ENCODE assay signal across 8 cellular contexts in genomic region chr20:3239026-3239866, GRCh38. TPM values are rescaled to one million over a fixed set of nuclear protein-coding genes. Genes with fewer than 3 reads are reported as not detected.
A peak's percentile ranks its signal among the peaks of the same experiment; 100 is the strongest.
DNase-seq lines count a peak whose midpoint lies in the region; ATAC-seq lines count a peak whose summit lies in the region.

TSS of gene SLC4A11 (minus strand) at chr20:3239190. CDS start at chr20:3239137, 53 bp downstream.

- H3K4me3 ChIP-seq in CD8-positive, alpha-beta memory T cell (ENCODE audit: low read length), result peak within 1 kb of the TSS; percentile 45

- peaks cover 0 to 3% (median 0%) of the 10 kb centered on the region in 3 donors for H3K36me3 Mint-ChIP-seq in CD8-positive, alpha-beta memory T cell
- no peaks in the 10 kb centered on the region for H3K36me3 Mint-ChIP-seq in naive B cell

- DNase-seq in CD8-positive, alpha-beta memory T cell, result peak in 3 of 5 donors; percentile 13 to 23 (median 17)
- DNase-seq in NCI-H2196 treated with DMSO at 0.1 percent for 48 hours (lab: John Stamatoyannopoulos, UW; ENCODE audit: unreplicated experiment) (peak; percentile 54), fibroblast of gingiva (ENCODE audit: low read depth) (peak; percentile 73), naive B cell (no peak), inferior parietal cortex (ENCODE audit: extremely low spot score) (no peak)
- DNase-seq in activated CD8-positive, alpha-beta memory T cell treated with anti-CD3 and anti-CD28 coated beads, Interleukin-2, amount 50 U/mL, for 4 hours, result peak; percentile 45

- H3K9me3 ChIP-seq in CD8-positive, alpha-beta memory T cell (ENCODE audit: low read length), result no peaks in the 10 kb centered on the region

- H3K27ac ChIP-seq in CD8-positive, alpha-beta memory T cell (ENCODE audit: low read depth, low read length), result no peak within 1 kb of the TSS

- peaks cover 12% of the 10 kb centered on the region for H3K4me1 ChIP-seq in CD8-positive, alpha-beta memory T cell (ENCODE audit: insufficient read depth, low read length)

- CTCF ChIA-PET in CD8-positive, alpha-beta memory T cell (lab: Charles Lee), result interaction anchor here (0.8 to 2.0 kb wide), 5 partner anchors 11 to 22 kb away, joined by 3 to 6 read pairs (median 5); no protein-coding TSS in a partner anchor

- peak; percentile 54 for ATAC-seq in GM21528 (IDR thresholded peaks at IDR 0.05; ENCODE audit: low FRiP score, unreplicated experiment)
- ATAC-seq in naive B cell (ENCODE audit: low read depth in 2 of 2), result peak; percentile 71 to 75
- no peak for ATAC-seq in HG02623 (IDR thresholded peaks at IDR 0.05; ENCODE audit: unreplicated experiment)

- POLR2A ChIA-PET in CD8-positive, alpha-beta memory T cell (lab: Charles Lee), result interaction anchor here (0.6 kb wide), 1 partner anchor 17 kb away, joined by 4 read pairs; no protein-coding TSS in a partner anchor

- peak within 1 kb of the TSS; percentile 86 to 96 (median 92) for H3K4me3 Mint-ChIP-seq in CD8-positive, alpha-beta memory T cell
- peak within 1 kb of the TSS; percentile 91 to 97 (median 92) for H3K4me3 Mint-ChIP-seq in naive B cell

- peak within 1 kb of the TSS in 6 of 8 donors; percentile 15 to 79 (median 74) for H3K27ac Mint-ChIP-seq in CD8-positive, alpha-beta memory T cell
- peak within 1 kb of the TSS in 4 of 6 donors; percentile 42 to 90 (median 66) for H3K27ac Mint-ChIP-seq in naive B cell

- H3K4me1 Mint-ChIP-seq in CD8-positive, alpha-beta memory T cell, result peaks cover 8 to 19% (median 12%) of the 10 kb centered on the region in 3 donors
- peaks cover 16 to 30% (median 20%) of the 10 kb centered on the region in 3 donors for H3K4me1 Mint-ChIP-seq in naive B cell

- H3K27me3 Mint-ChIP-seq in CD8-positive, alpha-beta memory T cell, result peaks cover 28 to 46% of the 10 kb centered on the region in 2 donors
- H3K27me3 Mint-ChIP-seq in naive B cell, result peaks cover 24 to 78% (median 75%) of the 10 kb centered on the region in 3 donors

- no peaks in the 10 kb centered on the region for H3K36me3 ChIP-seq in CD8-positive, alpha-beta memory T cell (ENCODE audit: insufficient read depth, low read length)

- peaks cover 21% of the 10 kb centered on the region for H3K27me3 ChIP-seq in CD8-positive, alpha-beta memory T cell (ENCODE audit: insufficient read depth, low read length, poor library complexity, severe bottlenecking)

- no peaks in the 10 kb centered on the region for H3K9me3 Mint-ChIP-seq in CD8-positive, alpha-beta memory T cell
- no peaks in the 10 kb centered on the region for H3K9me3 Mint-ChIP-seq in naive B cell

RNA-seq across cellular contexts. Expression of gene SLC4A11, which starts in this region (rescaled TPM):
- total RNA-seq in CD8-positive, alpha-beta memory T cell, result 1 to 10 TPM; 3.1 to 3.5 TPM
- 0.46 TPM for polyA plus RNA-seq in CD8-positive, alpha-beta memory T cell
- polyA plus RNA-seq in naive B cell (ENCODE audit: low read depth in 6 of 6), result under 1 TPM in 1 of 6 donors, not detected in 5; 0.17 TPM

Comparison
In these comparisons a context has a peak if more than half of its experiments do, and no peak if none do; other contexts are left out.
1. Peak in ATAC-seq in naive B cell; RNA of the gene not detected or under 1 TPM.
2. DNase-seq: peak in CD8-positive, alpha-beta memory T cell (3 of 5), NCI-H2196 treated with DMSO at 0.1 percent for 48 hours (single experiment), activated CD8-positive, alpha-beta memory T cell treated with anti-CD3 and anti-CD28 coated beads, Interleukin-2, amount 50 U/mL, for 4 hours (single experiment) and fibroblast of gingiva (single experiment); none in naive B cell (single experiment) and inferior parietal cortex (single experiment).